1 cellular context compared by ENCODE assay signal in genomic region chr12:59382678-59383425, GRCh38.
TF ChIP-seq lines count a peak whose summit lies in the region.

No MANE protein-coding gene starts in this region.

TF ChIP-seq in IMR-90, 13 proteins besides CTCF, POLR2A, EP300 and RAD21 (continued from another document):
- TF ChIP-seq RCOR1 (IDR thresholded peaks at IDR 0.05; ENCODE audit: insufficient replicate concordance, low read length) = no peak
- TF ChIP-seq FOS (IDR thresholded peaks at IDR 0.05; ENCODE audit: low read depth, low read length) = no peak
- no peak for TF ChIP-seq MAFK (IDR thresholded peaks at IDR 0.05; ENCODE audit: low read depth, low read length)
- TF ChIP-seq BHLHE40 (IDR thresholded peaks at IDR 0.05; ENCODE audit: low read depth, low read length) = no peak
- no peak for TF ChIP-seq CEBPB (IDR thresholded peaks at IDR 0.05; ENCODE audit: low read depth, low read length)
- TF ChIP-seq SMC3 (IDR thresholded peaks at IDR 0.05; ENCODE audit: low read depth, low read length) = no peak
